Comparison of ENCODE assay signal across 21 cellular contexts in the genomic region with DNA sequence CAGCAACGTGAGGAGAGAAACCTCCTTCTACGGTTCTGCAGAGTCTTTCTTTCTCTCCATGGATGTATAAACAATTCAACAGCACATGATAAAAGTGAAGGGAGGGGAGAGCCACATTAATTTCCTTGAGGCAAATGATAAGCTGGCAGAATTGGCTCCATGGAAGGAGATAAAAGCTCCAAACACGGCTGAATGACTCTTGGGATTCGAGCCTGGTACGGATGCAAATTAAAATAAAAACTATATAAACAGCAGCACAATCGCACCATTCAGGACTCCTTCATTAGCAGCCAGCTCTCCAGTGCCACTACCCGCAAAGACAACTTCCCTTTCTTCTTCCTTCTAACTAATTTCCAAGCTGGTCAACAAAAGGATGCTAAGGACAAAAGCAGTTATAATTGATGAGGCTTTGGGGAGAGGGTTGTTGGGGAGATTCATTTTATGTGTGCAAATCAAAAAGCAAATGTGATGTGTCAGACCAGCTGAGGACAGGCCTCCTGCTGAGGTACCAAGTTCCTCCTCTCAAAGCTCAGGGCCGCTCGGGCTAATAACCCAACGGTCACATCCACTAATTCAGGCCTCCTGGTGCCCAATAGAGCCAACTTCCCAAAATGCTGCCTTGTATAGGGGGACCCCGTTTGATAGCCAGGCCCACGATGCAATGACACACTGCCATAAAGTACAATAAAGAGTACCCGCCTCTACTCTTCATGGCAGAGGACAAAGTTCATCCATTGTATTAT.
DNase-seq lines count a peak whose midpoint lies in the region; ATAC-seq and TF ChIP-seq lines count a peak whose summit lies in the region.
"Had no signal": no experiment of that assay in that cellular context is flagged by ENCODE, and none has a peak within 500 bp of the region (broad histone marks: within the 10 kb centered on the region; RNA-seq: fewer than 3 reads in every experiment).

No MANE protein-coding gene starts in this region.

- H3K27me3 Mint-ChIP-seq in activated naive CD8-positive, alpha-beta T cell: no peaks in the 10 kb centered on the region
- no peaks in the 10 kb centered on the region for H3K27me3 Mint-ChIP-seq in activated naive CD8-positive, alpha-beta T cell treated with anti-CD3 and anti-CD28 coated beads, Interleukin-2, amount 50 U/mL, for 24 hours
- H3K27me3 Mint-ChIP-seq in stimulated activated naive B cell treated with anti-CD40 and anti-IgM and Interleukin-4, amounts not matched to agents 10 μg/mL and 1 μg/mL and 100 μg/mL, for 72 hours: no peaks in the 10 kb centered on the region
- H3K27me3 Mint-ChIP-seq: activated B cell treated with CpG ODN at 0.5 μM for 24 hours; activated CD8-positive, alpha-beta memory T cell treated with anti-CD3 and anti-CD28 coated beads, Interleukin-2, amount 10 ng/mL, durations not matched to agents 7 days and 5 days; stimulated activated naive CD8-positive, alpha-beta T cell treated with anti-CD3 and anti-CD28 coated beads, Interleukin-15, Interleukin-2, amounts not matched to agents 100 ng/mL and 50 ng/mL, for 24 hours; T-cell had no signal

- H3K4me3 Mint-ChIP-seq in activated naive CD8-positive, alpha-beta T cell: no peak overlapping the region
- H3K4me3 Mint-ChIP-seq in activated naive CD8-positive, alpha-beta T cell treated with anti-CD3 and anti-CD28 coated beads, Interleukin-2, amount 50 U/mL, for 24 hours: no peak overlapping the region
- H3K4me3 Mint-ChIP-seq in stimulated activated naive B cell treated with anti-CD40 and anti-IgM and Interleukin-4, amounts not matched to agents 10 μg/mL and 1 μg/mL and 100 μg/mL, for 72 hours: no peak overlapping the region
- H3K4me3 Mint-ChIP-seq: activated B cell treated with CpG ODN at 0.5 μM for 24 hours; activated CD8-positive, alpha-beta memory T cell treated with anti-CD3 and anti-CD28 coated beads, Interleukin-2, amount 10 ng/mL, durations not matched to agents 7 days and 5 days; HFFc6; stimulated activated naive CD8-positive, alpha-beta T cell treated with anti-CD3 and anti-CD28 coated beads, Interleukin-15, Interleukin-2, amounts not matched to agents 100 ng/mL and 50 ng/mL, for 24 hours; T-cell had no signal

- H3K27me3 ChIP-seq in dorsolateral prefrontal cortex (no peaks in the 10 kb centered on the region), uterus (no peaks in the 10 kb centered on the region), tibial artery (no peaks in the 10 kb centered on the region)
- H3K27me3 ChIP-seq: breast epithelium, gastrocnemius medialis had no signal

- TF ChIP-seq CTCF in dorsolateral prefrontal cortex (IDR thresholded peaks at IDR 0.05 in 54 of 56, conservative IDR thresholded peaks at IDR 0.05 in 2 of 56; ENCODE audit: low read depth in 1 of 56, partially characterized antibody in 56 of 56) (peak in 6 of 56 donors; percentile 3 to 13 (median 8)), mucosa of descending colon (IDR thresholded peaks at IDR 0.05) (no peak), uterus (IDR thresholded peaks at IDR 0.05) (no peak), tibial artery (IDR thresholded peaks at IDR 0.05) (no peak)

- DNase-seq in activated naive CD8-positive, alpha-beta T cell treated with anti-CD3 and anti-CD28 coated beads, Interleukin-2, amount 50 U/mL, for 24 hours: no peak
- peak in 3 of 10 donors; percentile 58 to 69 (median 62) for DNase-seq in dorsolateral prefrontal cortex
- no peak for DNase-seq in mucosa of descending colon
- no peak for DNase-seq in uterus
- DNase-seq in tibial artery: no peak
- DNase-seq in H4 (ENCODE audit: low spot score): no peak
- no peak for DNase-seq in stimulated activated naive B cell treated with anti-CD40 and anti-IgM and Interleukin-4, amounts not matched to agents 10 μg/mL and 1 μg/mL and 100 μg/mL, for 72 hours
- DNase-seq: activated B cell treated with CpG ODN at 0.5 μM for 24 hours; activated CD8-positive, alpha-beta memory T cell treated with anti-CD3 and anti-CD28 coated beads, Interleukin-2, amount 10 ng/mL, durations not matched to agents 7 days and 5 days; activated gamma-delta T cell treated with Interleukin-2 at 50 U/mL for 16 hours; gastrocnemius medialis; HFFc6; NCI-H2029; RPMI8226; T-cell had no signal

- peaks cover 48% of the 10 kb centered on the region for H3K4me1 Mint-ChIP-seq in activated naive CD8-positive, alpha-beta T cell (ENCODE audit: low read depth)
- peaks cover 35% of the 10 kb centered on the region for H3K4me1 Mint-ChIP-seq in activated naive CD8-positive, alpha-beta T cell treated with anti-CD3 and anti-CD28 coated beads, Interleukin-2, amount 50 U/mL, for 24 hours
- H3K4me1 Mint-ChIP-seq in stimulated activated naive B cell treated with anti-CD40 and anti-IgM and Interleukin-4, amounts not matched to agents 10 μg/mL and 1 μg/mL and 100 μg/mL, for 72 hours: peaks cover 23 to 33% of the 10 kb centered on the region in 2 donors

- ATAC-seq in activated naive CD8-positive, alpha-beta T cell treated with anti-CD3 and anti-CD28 coated beads, Interleukin-2, amount 50 U/mL, for 24 hours: no peak
- ATAC-seq in mucosa of descending colon: peak; percentile 42
- ATAC-seq in stimulated activated naive B cell treated with anti-CD40 and anti-IgM and Interleukin-4, amounts not matched to agents 10 μg/mL and 1 μg/mL and 100 μg/mL, for 72 hours (replicated peaks): no peak
- ATAC-seq: A549; activated CD8-positive, alpha-beta memory T cell treated with anti-CD3 and anti-CD28 coated beads, Interleukin-2, amount 10 ng/mL, durations not matched to agents 7 days and 5 days; gastrocnemius medialis; T-cell had no signal

- H3K27ac Mint-ChIP-seq in activated naive CD8-positive, alpha-beta T cell: peak overlapping the region; percentile 50
- H3K27ac Mint-ChIP-seq in activated naive CD8-positive, alpha-beta T cell treated with anti-CD3 and anti-CD28 coated beads, Interleukin-2, amount 50 U/mL, for 24 hours: no peak overlapping the region
- H3K27ac Mint-ChIP-seq in stimulated activated naive B cell treated with anti-CD40 and anti-IgM and Interleukin-4, amounts not matched to agents 10 μg/mL and 1 μg/mL and 100 μg/mL, for 72 hours: no peak overlapping the region
- H3K27ac Mint-ChIP-seq: activated B cell treated with CpG ODN at 0.5 μM for 24 hours; activated CD8-positive, alpha-beta memory T cell treated with anti-CD3 and anti-CD28 coated beads, Interleukin-2, amount 10 ng/mL, durations not matched to agents 7 days and 5 days; HFFc6; stimulated activated naive CD8-positive, alpha-beta T cell treated with anti-CD3 and anti-CD28 coated beads, Interleukin-15, Interleukin-2, amounts not matched to agents 100 ng/mL and 50 ng/mL, for 24 hours; T-cell had no signal

- H3K36me3 ChIP-seq in mucosa of descending colon (ENCODE audit: low read depth) (no peaks in the 10 kb centered on the region), uterus (no peaks in the 10 kb centered on the region), tibial artery (no peaks in the 10 kb centered on the region)
- H3K36me3 ChIP-seq: breast epithelium, gastrocnemius medialis had no signal

- no peaks in the 10 kb centered on the region for H3K9me3 Mint-ChIP-seq in activated naive CD8-positive, alpha-beta T cell (ENCODE audit: low read depth)
- H3K9me3 Mint-ChIP-seq in activated naive CD8-positive, alpha-beta T cell treated with anti-CD3 and anti-CD28 coated beads, Interleukin-2, amount 50 U/mL, for 24 hours: peaks cover 4% of the 10 kb centered on the region
- H3K9me3 Mint-ChIP-seq in stimulated activated naive B cell treated with anti-CD40 and anti-IgM and Interleukin-4, amounts not matched to agents 10 μg/mL and 1 μg/mL and 100 μg/mL, for 72 hours: no peaks in the 10 kb centered on the region
- H3K9me3 Mint-ChIP-seq: activated B cell treated with CpG ODN at 0.5 μM for 24 hours; HFFc6; stimulated activated naive CD8-positive, alpha-beta T cell treated with anti-CD3 and anti-CD28 coated beads, Interleukin-15, Interleukin-2, amounts not matched to agents 100 ng/mL and 50 ng/mL, for 24 hours; T-cell had no signal

- H3K27ac ChIP-seq in dorsolateral prefrontal cortex (peak overlapping the region; percentile 85 to 99 (median 97)), uterus (peak overlapping the region; percentile 47 to 58), tibial artery (no peak overlapping the region)
- H3K27ac ChIP-seq: A549, breast epithelium, gastrocnemius medialis, HL-60, parathyroid adenoma had no signal

- H3K4me3 ChIP-seq in dorsolateral prefrontal cortex (peak overlapping the region in 37 of 59 donors; percentile 10 to 67 (median 38)), mucosa of descending colon (no peak overlapping the region), uterus (no peak overlapping the region), tibial artery (no peak overlapping the region)
- H3K4me3 ChIP-seq: A549, breast epithelium, gastrocnemius medialis had no signal

- H3K4me1 ChIP-seq in mucosa of descending colon (ENCODE audit: low read depth) (peaks cover 28% of the 10 kb centered on the region), uterus (peaks cover 0 to 6% of the 10 kb centered on the region in 2 donors), tibial artery (peaks cover 0 to 12% (median 8%) of the 10 kb centered on the region in 4 donors)
- H3K4me1 ChIP-seq: parathyroid adenoma had no signal

- H3K36me3 Mint-ChIP-seq in activated naive CD8-positive, alpha-beta T cell: no peaks in the 10 kb centered on the region
- H3K36me3 Mint-ChIP-seq in activated naive CD8-positive, alpha-beta T cell treated with anti-CD3 and anti-CD28 coated beads, Interleukin-2, amount 50 U/mL, for 24 hours (ENCODE audit: low read depth): no peaks in the 10 kb centered on the region
- H3K36me3 Mint-ChIP-seq in stimulated activated naive B cell treated with anti-CD40 and anti-IgM and Interleukin-4, amounts not matched to agents 10 μg/mL and 1 μg/mL and 100 μg/mL, for 72 hours: no peaks in the 10 kb centered on the region
- H3K36me3 Mint-ChIP-seq: T-cell had no signal

- H3K9me3 ChIP-seq in mucosa of descending colon: no peaks in the 10 kb centered on the region
- H3K9me3 ChIP-seq in uterus: no peaks in the 10 kb centered on the region
- no peaks in the 10 kb centered on the region for H3K9me3 ChIP-seq in tibial artery
- H3K9me3 ChIP-seq: A549, breast epithelium, gastrocnemius medialis had no signal

- no peak for TF ChIP-seq POLR2A in uterus (IDR thresholded peaks at IDR 0.05)

- intact Hi-C loops in dorsolateral prefrontal cortex (cut with DNase I) (loop anchor here in 1 of 2 donors (2.0 kb wide), 1 partner anchor 24 kb away; no protein-coding TSS in a partner anchor), mucosa of descending colon (cut with DNase I, micrococcal nuclease) (no loop called here), uterus (cut with DNase I; ENCODE audit: low total_unique reads) (no loop called here), tibial artery (cut with DNase I; ENCODE audit: low total_unique reads) (no loop called here)

Comparison
In these comparisons a context has a peak if more than half of its experiments do, and no peak if none do; other contexts are left out.
1. H3K27ac ChIP-seq: peak in dorsolateral prefrontal cortex (59 of 59) and uterus (2 of 2); none in tibial artery (0 of 2).
2. H3K4me3 ChIP-seq: peak in dorsolateral prefrontal cortex (37 of 59); none in mucosa of descending colon (single experiment), uterus (0 of 2) and tibial artery (0 of 2).